ENCODE assay signal across 15 cellular contexts in the genomic region with DNA sequence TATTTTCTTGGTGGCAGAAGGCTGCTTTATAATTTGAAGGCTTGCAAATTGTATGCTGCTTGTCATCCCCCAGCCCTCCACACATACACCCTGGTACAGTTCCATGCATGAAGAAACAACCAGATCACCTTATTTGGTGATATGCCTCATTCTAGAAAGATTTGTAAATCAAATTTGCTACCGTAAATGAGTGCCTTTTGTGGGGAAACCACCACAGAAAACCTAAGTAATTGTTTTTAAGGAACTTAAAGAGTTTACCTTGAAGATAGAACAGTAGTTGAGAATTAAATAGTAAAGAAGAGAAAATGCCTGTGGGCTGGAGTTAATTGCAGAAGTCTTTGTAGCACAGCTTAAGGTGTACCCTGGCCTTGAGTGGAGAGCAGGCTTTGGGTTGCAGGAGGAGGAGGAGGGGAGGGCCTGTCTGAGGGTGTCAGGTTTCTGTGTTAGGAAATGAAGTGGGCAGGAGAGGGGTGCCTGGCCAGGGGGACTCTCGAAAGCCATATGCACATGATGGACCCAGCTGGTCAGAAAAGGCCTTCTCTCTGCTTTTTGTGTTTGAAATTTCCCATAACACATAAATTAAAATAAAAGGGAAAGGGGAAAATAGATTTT. TPM values are rescaled to one million over a fixed set of nuclear protein-coding genes. Genes with fewer than 3 reads are reported as not detected.
DNase-seq lines count a peak whose midpoint lies in the region; ATAC-seq and TF ChIP-seq lines count a peak whose summit lies in the region.
"Had no signal": no experiment of that assay in that cellular context is flagged by ENCODE, and none has a peak within 500 bp of the region (broad histone marks: within the 10 kb centered on the region; RNA-seq: fewer than 3 reads in every experiment).

No MANE protein-coding gene starts in this region.

- peaks cover 99% of the 10 kb centered on the region for H3K79me2 ChIP-seq in hepatocyte
- H3K79me2 ChIP-seq in smooth muscle cell (ENCODE audit: low read depth): peaks cover 100% of the 10 kb centered on the region

- H3K9me3 ChIP-seq in hepatocyte (ENCODE audit: low read depth) (no peaks in the 10 kb centered on the region), smooth muscle cell (replicated peaks; ENCODE audit: low read depth) (no peaks in the 10 kb centered on the region)
- H3K9me3 ChIP-seq: ascending aorta, tibial nerve had no signal

- H3K4me3 Mint-ChIP-seq in activated T-cell treated with anti-CD3 and anti-CD28 coated beads, Interleukin-2, amount 50 U/mL, for 72 hours: no peak overlapping the region

- H3K36me3 ChIP-seq in hepatocyte (replicated peaks; ENCODE audit: insufficient read depth, low read depth): peaks cover 2% of the 10 kb centered on the region
- H3K36me3 ChIP-seq in smooth muscle cell (ENCODE audit: low read depth): no peaks in the 10 kb centered on the region

- no peak for TF ChIP-seq CTCF in hepatocyte (IDR thresholded peaks at IDR 0.05; ENCODE audit: poor library complexity)
- no peak for TF ChIP-seq CTCF in smooth muscle cell (IDR thresholded peaks at IDR 0.05; ENCODE audit: borderline replicate concordance, insufficient read depth, poor library complexity, severe bottlenecking)

- H3K4me1 ChIP-seq in hepatocyte (ENCODE audit: insufficient read depth) (peaks cover 25% of the 10 kb centered on the region), smooth muscle cell (ENCODE audit: low read depth) (peaks cover 17% of the 10 kb centered on the region)
- H3K4me1 ChIP-seq: parathyroid adenoma had no signal

- H3K27ac ChIP-seq in hepatocyte (peak overlapping the region; percentile 72), smooth muscle cell (ENCODE audit: low read depth) (peak overlapping the region; percentile 19)
- H3K27ac ChIP-seq: ascending aorta, epithelial cell of prostate, HL-60, parathyroid adenoma, tibial nerve had no signal

- H3K27me3 ChIP-seq in hepatocyte (no peaks in the 10 kb centered on the region), smooth muscle cell (ENCODE audit: low read depth) (no peaks in the 10 kb centered on the region)
- H3K27me3 ChIP-seq: ascending aorta, tibial nerve had no signal

- H3K4me1 Mint-ChIP-seq in activated T-cell treated with anti-CD3 and anti-CD28 coated beads, Interleukin-2, amount 50 U/mL, for 72 hours (ENCODE audit: low read depth): peaks cover 60% of the 10 kb centered on the region

- peak overlapping the region; percentile 93 for H3K27ac Mint-ChIP-seq in activated T-cell treated with anti-CD3 and anti-CD28 coated beads, Interleukin-2, amount 50 U/mL, for 72 hours

- H3K4me3 ChIP-seq in hepatocyte (no peak overlapping the region), smooth muscle cell (no peak overlapping the region)
- H3K4me3 ChIP-seq: ascending aorta, tibial nerve had no signal

- H3K9me2 ChIP-seq in hepatocyte (replicated peaks; ENCODE audit: insufficient read depth): no peaks in the 10 kb centered on the region

- DNase-seq in activated T-cell treated with anti-CD3 and anti-CD28 coated beads, Interleukin-2, amount 50 U/mL, for 72 hours: no peak
- no peak for DNase-seq in activated T-cell treated with anti-CD3 and anti-CD28 coated beads, Interleukin-2, amount 50 U/mL, for 1 hour
- DNase-seq in SK-N-DZ (ENCODE audit: low spot score): peak; percentile 17
- peak; percentile 18 for DNase-seq in hepatocyte (ENCODE audit: low spot score)
- DNase-seq in smooth muscle cell (lab: John Stamatoyannopoulos, UW; ENCODE audit: unreplicated experiment): no peak
- no peak for DNase-seq in EL
- no peak for DNase-seq in D341Med (ENCODE audit: low spot score)
- DNase-seq: kidney glomerular epithelial cell, NCI-H2029 had no signal

- ATAC-seq in activated T-cell treated with anti-CD3 and anti-CD28 coated beads, Interleukin-2, amount 50 U/mL, for 72 hours (replicated peaks in 1 of 2): no peak
- ATAC-seq in HG02588 (IDR thresholded peaks at IDR 0.05; ENCODE audit: unreplicated experiment): no peak

- no peak overlapping the region for H3K9ac ChIP-seq in smooth muscle cell (ENCODE audit: low read depth)
- H3K9ac ChIP-seq: parathyroid adenoma had no signal

- H4K20me1 ChIP-seq in hepatocyte (ENCODE audit: insufficient read depth, poor library complexity, severe bottlenecking): peaks cover 27% of the 10 kb centered on the region
- peaks cover 88% of the 10 kb centered on the region for H4K20me1 ChIP-seq in smooth muscle cell (ENCODE audit: low read depth)

- H3K36me3 Mint-ChIP-seq in activated T-cell treated with anti-CD3 and anti-CD28 coated beads, Interleukin-2, amount 50 U/mL, for 72 hours (ENCODE audit: insufficient read depth in 2 of 2): peaks cover 12 to 31% of the 10 kb centered on the region in 2 donors

- H3K27me3 Mint-ChIP-seq in activated T-cell treated with anti-CD3 and anti-CD28 coated beads, Interleukin-2, amount 50 U/mL, for 72 hours (ENCODE audit: low read depth): no peaks in the 10 kb centered on the region

- H3K9me3 Mint-ChIP-seq in activated T-cell treated with anti-CD3 and anti-CD28 coated beads, Interleukin-2, amount 50 U/mL, for 72 hours: no peaks in the 10 kb centered on the region

- H3K4me2 ChIP-seq in hepatocyte: peak overlapping the region; percentile 52
- no peak overlapping the region for H3K4me2 ChIP-seq in smooth muscle cell

- WGBS in hepatocyte (ENCODE audit: low lambda C conversion rate, missing lambda C conversion rate): 42% methylated on average over 2 of the region's 2 CpGs
- 59% methylated on average over 2 of the region's 2 CpGs for WGBS in smooth muscle cell (ENCODE audit: low lambda C conversion rate)

- H2AFZ ChIP-seq in hepatocyte: no peak overlapping the region
- H2AFZ ChIP-seq in smooth muscle cell (ENCODE audit: low read depth): no peak overlapping the region
- H2AFZ ChIP-seq: parathyroid adenoma had no signal

- peaks cover 5% of the 10 kb centered on the region for H3F3A ChIP-seq in smooth muscle cell (ENCODE audit: low read depth)

RNA-seq across cellular contexts. Expression of a gene that starts 6.9 kb away (rescaled TPM):
- total RNA-seq in activated T-cell treated with anti-CD3 and anti-CD28 coated beads, Interleukin-2, amount 50 U/mL, for 72 hours: 10 to 100 TPM; 59.1 to 65.9 TPM
- 68.9 and 82.1 TPM in 2 replicates for polyA plus RNA-seq in SK-N-DZ (2014; cell fraction: cytosol; rRNA removed)
- polyA plus RNA-seq in SK-N-DZ (2014; cell fraction: nucleus; rRNA removed): 28.6 and 31.1 TPM in 2 replicates
- 77.2 and 79.1 TPM in 2 replicates for total RNA-seq in hepatocyte
- polyA plus RNA-seq in hepatocyte: 48.7 and 52.7 TPM in 2 replicates
- total RNA-seq in smooth muscle cell: 70.5 and 85.9 TPM in 2 replicates
- polyA plus RNA-seq in smooth muscle cell: 44.7 and 48.6 TPM in 2 replicates

RNA-seq across cellular contexts. Expression of a gene that starts 59.0 kb away (rescaled TPM):
- total RNA-seq in activated T-cell treated with anti-CD3 and anti-CD28 coated beads, Interleukin-2, amount 50 U/mL, for 72 hours: 10 to 100 TPM; 16.2 to 18.8 TPM
- polyA plus RNA-seq in SK-N-DZ (2014; cell fraction: cytosol; rRNA removed): 25.4 and 28.6 TPM in 2 replicates
- polyA plus RNA-seq in SK-N-DZ (2014; cell fraction: nucleus; rRNA removed): 19.6 and 21.0 TPM in 2 replicates
- 15.1 and 17.9 TPM in 2 replicates for total RNA-seq in hepatocyte
- polyA plus RNA-seq in hepatocyte: 8.0 and 13.4 TPM in 2 replicates
- total RNA-seq in smooth muscle cell: 6.2 and 8.1 TPM in 2 replicates
- 1.7 and 2.2 TPM in 2 replicates for polyA plus RNA-seq in smooth muscle cell

Comparison
In these comparisons a context has a peak if more than half of its experiments do, and no peak if none do; other contexts are left out.
1. DNase-seq: peak in SK-N-DZ (single experiment) and hepatocyte (single experiment); none in activated T-cell treated with anti-CD3 and anti-CD28 coated beads, Interleukin-2, amount 50 U/mL, for 72 hours (0 of 2), activated T-cell treated with anti-CD3 and anti-CD28 coated beads, Interleukin-2, amount 50 U/mL, for 1 hour (single experiment), smooth muscle cell (single experiment), EL (single experiment) and D341Med (single experiment).